ENCODE assay signal across 8 cellular contexts in the genomic region with DNA sequence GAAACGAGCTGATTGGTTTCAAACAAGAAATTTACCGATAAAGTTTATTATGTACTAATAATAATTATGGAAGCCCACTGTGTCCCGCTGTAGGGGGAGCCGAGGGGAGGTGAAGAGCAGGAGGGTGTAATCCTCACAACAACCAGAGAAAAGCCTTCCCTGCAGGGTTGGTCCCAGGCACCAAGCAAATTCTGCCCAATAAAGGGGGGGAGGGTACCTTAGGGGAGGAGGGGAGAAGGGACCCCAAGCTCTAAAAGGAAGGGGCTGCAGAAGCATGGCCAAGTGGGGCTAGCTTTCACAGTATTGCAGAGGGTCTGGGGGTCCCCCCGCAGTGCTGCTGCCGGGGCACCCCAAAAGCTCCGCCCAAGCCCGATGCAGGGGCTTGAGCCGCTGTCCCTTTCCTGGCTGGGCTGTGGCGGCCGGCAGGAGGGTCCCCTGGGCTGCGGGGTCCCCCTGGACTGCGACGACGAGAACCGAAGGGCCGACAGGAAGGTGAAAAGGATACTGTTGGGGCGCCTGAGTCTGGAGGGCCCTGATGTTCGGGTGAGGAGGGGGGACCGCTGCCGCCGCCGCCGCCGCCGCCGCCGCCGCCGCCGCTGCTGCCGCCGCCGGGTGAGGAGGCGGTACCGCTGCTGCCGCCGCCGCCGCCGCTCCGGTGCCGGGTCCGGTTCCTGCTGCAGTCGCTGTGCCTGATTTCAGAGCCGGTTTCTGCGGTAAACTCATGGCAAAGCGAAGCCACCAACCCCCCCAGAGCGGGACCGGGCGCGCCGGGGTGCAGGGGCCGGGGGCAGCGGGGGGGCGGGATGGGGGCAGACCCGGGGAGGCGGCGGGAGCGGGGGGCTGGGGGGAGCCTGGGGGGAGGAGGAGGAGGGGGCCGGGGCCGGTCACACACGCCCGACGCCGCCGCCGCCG. TPM values are rescaled to one million over a fixed set of nuclear protein-coding genes. Genes with fewer than 3 reads are reported as not detected.
A peak's percentile ranks its signal among the peaks of the same experiment; 100 is the strongest.
DNase-seq lines count a peak whose midpoint lies in the region; ATAC-seq, FAIRE-seq and TF ChIP-seq lines count a peak whose summit lies in the region.

No MANE protein-coding gene starts in this region.

- no peaks in the 10 kb centered on the region for H3K79me1 ChIP-seq in neuronal stem cell (ENCODE audit: low read depth, low read length)

- H3K18ac ChIP-seq in neuronal stem cell (ENCODE audit: low read length) = peak overlapping the region; percentile 95

- H3K23ac ChIP-seq in neuronal stem cell (ENCODE audit: low read depth, low read length, poor library complexity) = peak overlapping the region; percentile 70

- peak overlapping the region; percentile 85 for H2BK5ac ChIP-seq in neuronal stem cell (ENCODE audit: low read length)

- no CpG with 5 or more reads among the region's 69 CpGs for WGBS in neuronal stem cell (ENCODE audit: extremely low coverage in 2 of 2, insufficient read length in 2 of 2, insufficient replicate concordance in 1 of 2), 2 donors

- DNase-seq in GM06990 (ENCODE audit: extremely low read depth, insufficient read length) (peak; percentile 48), NCI-H748 (lab: John Stamatoyannopoulos, UW; ENCODE audit: unreplicated experiment) (peak; percentile 54), fibroblast of villous mesenchyme (ENCODE audit: low read depth) (peak; percentile 40), neuronal stem cell (ENCODE audit: low spot score) (peak; percentile 36), uterus (peak; percentile 45 to 51), HTR-8/SVneo (ENCODE audit: insufficient read length, low spot score) (no peak)
- peak; percentile 27 for DNase-seq in activated T-helper 1 cell treated with anti-CD3 and anti-CD28 coated beads, Interleukin-12 subunit alpha, Interleukin-12 subunit beta, Interleukin-2, Interleukin-4 antibody, amounts not matched to agents 30 ng/mL and 10 ng/mL and 1 ng/mL, durations not matched to agents 14 hours and 24 hours and 36 hours (ENCODE audit: low spot score)

- H3K27ac Mint-ChIP-seq in activated T-helper 1 cell treated with anti-CD3 and anti-CD28 coated beads, Interleukin-12 subunit alpha, Interleukin-12 subunit beta, Interleukin-2, Interleukin-4 antibody, amounts not matched to agents 30 ng/mL and 10 ng/mL and 1 ng/mL, durations not matched to agents 14 hours and 24 hours and 36 hours = peak overlapping the region; percentile 87

- H2AK5ac ChIP-seq in neuronal stem cell (ENCODE audit: low read depth, low read length) = peak overlapping the region; percentile 90

- intact Hi-C loops in activated T-helper 1 cell treated with anti-CD3 and anti-CD28 coated beads, Interleukin-12 subunit alpha, Interleukin-12 subunit beta, Interleukin-2, Interleukin-4 antibody, amounts not matched to agents 30 ng/mL and 10 ng/mL and 1 ng/mL, durations not matched to agents 14 hours and 24 hours and 36 hours (cut with micrococcal nuclease) = loop anchor here (1.0 to 5.0 kb wide), 4 partner anchors 116 to 389 kb away; partner anchors contain the start of genes ECE1 and HP1BP3
- intact Hi-C loops in uterus (cut with DNase I; ENCODE audit: low total_unique reads) = no loop called here

- ATAC-seq in HG02623 (IDR thresholded peaks at IDR 0.05; ENCODE audit: unreplicated experiment) = peak; percentile 12

- no peak overlapping the region for H3K4ac ChIP-seq in neuronal stem cell (ENCODE audit: low read length)

- no peak for TF ChIP-seq CTCF in GM06990 (IDR thresholded peaks at IDR 0.05; ENCODE audit: insufficient read depth, low read length, poor library complexity, severe bottlenecking)
- TF ChIP-seq CTCF in fibroblast of villous mesenchyme (IDR thresholded peaks at IDR 0.05; ENCODE audit: insufficient read depth, low read depth, low read length) = no peak
- TF ChIP-seq CTCF in uterus (IDR thresholded peaks at IDR 0.05) = peak in 1 of 4 experiments; percentile 9

- H3K36me3 Mint-ChIP-seq in activated T-helper 1 cell treated with anti-CD3 and anti-CD28 coated beads, Interleukin-12 subunit alpha, Interleukin-12 subunit beta, Interleukin-2, Interleukin-4 antibody, amounts not matched to agents 30 ng/mL and 10 ng/mL and 1 ng/mL, durations not matched to agents 14 hours and 24 hours and 36 hours (ENCODE audit: low read depth) = peaks cover 17% of the 10 kb centered on the region

- peak overlapping the region; percentile 91 for H3K9ac ChIP-seq in neuronal stem cell (ENCODE audit: low read depth, low read length, poor library complexity)

- H2BK120ac ChIP-seq in neuronal stem cell (ENCODE audit: low read depth, low read length) = no peak overlapping the region

- H3K27ac ChIP-seq in neuronal stem cell (replicated peaks; ENCODE audit: low read length) = peak overlapping the region; percentile 84
- H3K27ac ChIP-seq in uterus = peak overlapping the region; percentile 94 to 97

- H3K36me3 ChIP-seq in GM06990 (ENCODE audit: control insufficient read depth, insufficient read depth, low read length) (no peaks in the 10 kb centered on the region), neuronal stem cell (replicated peaks in 1 of 2; ENCODE audit: control insufficient read depth in 2 of 2, insufficient read depth in 2 of 2, low read length in 2 of 2) (peaks cover 0 to 29% of the 10 kb centered on the region in 2 donors), uterus (no peaks in the 10 kb centered on the region)

- no peak overlapping the region for H2BK12ac ChIP-seq in neuronal stem cell (ENCODE audit: low read length)

- H3K4me1 ChIP-seq in neuronal stem cell (ENCODE audit: control insufficient read depth in 2 of 2, insufficient read depth in 1 of 2, low read depth in 1 of 2, low read length in 2 of 2) (peaks cover 6 to 8% of the 10 kb centered on the region in 2 donors), uterus (no peaks in the 10 kb centered on the region)

- no peaks in the 10 kb centered on the region for H3K9me3 Mint-ChIP-seq in activated T-helper 1 cell treated with anti-CD3 and anti-CD28 coated beads, Interleukin-12 subunit alpha, Interleukin-12 subunit beta, Interleukin-2, Interleukin-4 antibody, amounts not matched to agents 30 ng/mL and 10 ng/mL and 1 ng/mL, durations not matched to agents 14 hours and 24 hours and 36 hours

- peaks cover 34% of the 10 kb centered on the region for H3K4me1 Mint-ChIP-seq in activated T-helper 1 cell treated with anti-CD3 and anti-CD28 coated beads, Interleukin-12 subunit alpha, Interleukin-12 subunit beta, Interleukin-2, Interleukin-4 antibody, amounts not matched to agents 30 ng/mL and 10 ng/mL and 1 ng/mL, durations not matched to agents 14 hours and 24 hours and 36 hours (ENCODE audit: low read depth)

- no peak overlapping the region for H4K8ac ChIP-seq in neuronal stem cell (ENCODE audit: low read depth, low read length)

- no peak overlapping the region for H4K91ac ChIP-seq in neuronal stem cell (ENCODE audit: low read depth, low read length, poor library complexity)

- no peaks in the 10 kb centered on the region for H3K27me3 Mint-ChIP-seq in activated T-helper 1 cell treated with anti-CD3 and anti-CD28 coated beads, Interleukin-12 subunit alpha, Interleukin-12 subunit beta, Interleukin-2, Interleukin-4 antibody, amounts not matched to agents 30 ng/mL and 10 ng/mL and 1 ng/mL, durations not matched to agents 14 hours and 24 hours and 36 hours (ENCODE audit: insufficient read depth)

- H3K4me3 ChIP-seq in GM06990 (replicated peaks; ENCODE audit: low read depth, low read length) (peak overlapping the region; percentile 90), fibroblast of villous mesenchyme (ENCODE audit: low read depth, low read length) (peak overlapping the region; percentile 95), neuronal stem cell (ENCODE audit: low read length in 2 of 2) (peak overlapping the region; percentile 92 to 93), uterus (peak overlapping the region; percentile 75 to 83)

- H2AFZ ChIP-seq in neuronal stem cell (ENCODE audit: low read length) = peak overlapping the region; percentile 88

- peak overlapping the region; percentile 19 for H2BK15ac ChIP-seq in neuronal stem cell (ENCODE audit: low read length)

- no peak overlapping the region for H3K14ac ChIP-seq in neuronal stem cell (ENCODE audit: low read length)

- H3K4me3 Mint-ChIP-seq in activated T-helper 1 cell treated with anti-CD3 and anti-CD28 coated beads, Interleukin-12 subunit alpha, Interleukin-12 subunit beta, Interleukin-2, Interleukin-4 antibody, amounts not matched to agents 30 ng/mL and 10 ng/mL and 1 ng/mL, durations not matched to agents 14 hours and 24 hours and 36 hours = peak overlapping the region; percentile 87

- H3K27me3 ChIP-seq in GM06990 (replicated peaks; ENCODE audit: control insufficient read depth, insufficient read depth, low read length) (no peaks in the 10 kb centered on the region), neuronal stem cell (ENCODE audit: control insufficient read depth in 3 of 3, insufficient read depth in 3 of 3, low read depth in 1 of 3, low read length in 3 of 3) (no peaks in the 10 kb centered on the region), uterus (no peaks in the 10 kb centered on the region)

- TF ChIP-seq POLR2A in uterus (IDR thresholded peaks at IDR 0.05) = peak in 1 of 2 donors; percentile 16

- peak overlapping the region; percentile 63 for H3K4me2 ChIP-seq in neuronal stem cell (ENCODE audit: insufficient read depth, low read length, poor library complexity, severe bottlenecking)

- H3K9me3 ChIP-seq in neuronal stem cell (replicated peaks in 1 of 2; ENCODE audit: control insufficient read depth in 2 of 2, insufficient read depth in 1 of 2, low read depth in 1 of 2, low read length in 2 of 2) = no peaks in the 10 kb centered on the region
- no peaks in the 10 kb centered on the region for H3K9me3 ChIP-seq in uterus

- no peak for FAIRE-seq in HTR-8/SVneo (lab: Jason Lieb, UNC)

RNA-seq across cellular contexts. Expression of gene EIF4G3, which starts 0.8 kb away (rescaled TPM):
- total RNA-seq in activated T-helper 1 cell treated with anti-CD3 and anti-CD28 coated beads, Interleukin-12 subunit alpha, Interleukin-12 subunit beta, Interleukin-2, Interleukin-4 antibody, amounts not matched to agents 30 ng/mL and 10 ng/mL and 1 ng/mL, durations not matched to agents 14 hours and 24 hours and 36 hours = 67.5 and 69.3 TPM in 2 replicates
- 51.5 and 66.5 TPM in 2 replicates for total RNA-seq in fibroblast of villous mesenchyme
- 62.4 TPM for polyA plus RNA-seq in neuronal stem cell (2013, experiment 1 of 2)
- polyA plus RNA-seq in neuronal stem cell (2013, experiment 2 of 2) = 62.6 TPM
- total RNA-seq in uterus = 10 to 100 TPM; 18.8 to 75.0 (median 34.9) TPM
